18 cellular contexts compared by ENCODE assay signal in genomic region chr5:37045703-37046102, GRCh38.
A peak's percentile ranks its signal among the peaks of the same experiment; 100 is the strongest.
DNase-seq lines count a peak whose midpoint lies in the region; TF ChIP-seq lines count a peak whose summit lies in the region.
"Had no signal": no experiment of that assay in that cellular context is flagged by ENCODE, and none has a peak within 500 bp of the region (broad histone marks: within the 10 kb centered on the region; RNA-seq: fewer than 3 reads in every experiment).

No MANE protein-coding gene starts in this region.

- H3K9me3 ChIP-seq in adrenal gland (replicated peaks in 1 of 3) = no peaks in the 10 kb centered on the region

- no peaks in the 10 kb centered on the region for H3K9me3 Mint-ChIP-seq in nephron progenitor cell
- H3K9me3 Mint-ChIP-seq: CD8-positive, alpha-beta memory T cell had no signal

- H3K4me1 Mint-ChIP-seq in nephron progenitor cell = no peaks in the 10 kb centered on the region
- H3K4me1 Mint-ChIP-seq: CD8-positive, alpha-beta memory T cell had no signal

- DNase-seq in Ammon's horn (ENCODE audit: low spot score) (peak; percentile 39), caudate nucleus (lab: John Stamatoyannopoulos, UW) (peak in 1 of 61 donors; percentile 27), globus pallidus (ENCODE audit: low spot score) (peak; percentile 88), middle frontal gyrus (ENCODE audit: extremely low spot score, low spot score) (peak; percentile 39), nephron progenitor cell (no peak), adrenal gland (no peak), NCI-H1694 treated with DMSO at 0.1 percent for 48 hours (lab: John Stamatoyannopoulos, UW) (no peak), NCI-H2227 treated with DMSO at 0.1 percent for 48 hours (lab: John Stamatoyannopoulos, UW) (no peak)
- DNase-seq: 8988T; AML-193; CD8-positive, alpha-beta memory T cell; KG1; NCI-H1105 treated with DMSO at 0.1 percent for 48 hours; NCI-H2081; NCI-H2171; NCI-H524 treated with DMSO at 0.1 percent for 48 hours; NCI-H82 had no signal

- no peak for TF ChIP-seq POLR2A in adrenal gland (IDR thresholded peaks at IDR 0.05)

- H3K4me3 Mint-ChIP-seq in nephron progenitor cell = no peak overlapping the region
- H3K4me3 Mint-ChIP-seq: CD8-positive, alpha-beta memory T cell had no signal

- H3K27ac ChIP-seq in caudate nucleus (ENCODE audit: low read depth, low read length) = peak overlapping the region; percentile 76
- no peak overlapping the region for H3K27ac ChIP-seq in adrenal gland
- H3K27ac ChIP-seq: C4-2B had no signal

- no peaks in the 10 kb centered on the region for H3K27me3 ChIP-seq in adrenal gland

- no peaks in the 10 kb centered on the region for H3K4me1 ChIP-seq in adrenal gland (replicated peaks in 1 of 2)

- H3K4me3 ChIP-seq in adrenal gland = no peak overlapping the region

- H3K36me3 ChIP-seq in adrenal gland (replicated peaks in 1 of 2) = peaks cover 0 to 34% of the 10 kb centered on the region in 2 donors

- WGBS in adrenal gland, 4 donors = 72 to 93% (median 90%) methylated on average over 2 of the region's 2 CpGs

- H3K36me3 Mint-ChIP-seq in nephron progenitor cell (ENCODE audit: low read depth) = peaks cover 55% of the 10 kb centered on the region

- no peak overlapping the region for H3K27ac Mint-ChIP-seq in nephron progenitor cell

- intact Hi-C loops in adrenal gland (cut with DNase I) = no loop called here

- no peaks in the 10 kb centered on the region for H3K27me3 Mint-ChIP-seq in nephron progenitor cell (ENCODE audit: low read depth, poor library complexity)
- H3K27me3 Mint-ChIP-seq: CD8-positive, alpha-beta memory T cell had no signal

- no peak for TF ChIP-seq CTCF in nephron progenitor cell (IDR thresholded peaks at IDR 0.05)
- TF ChIP-seq CTCF in adrenal gland (IDR thresholded peaks at IDR 0.05) = no peak

Comparison
In these comparisons a context has a peak if more than half of its experiments do, and no peak if none do; other contexts are left out.
1. DNase-seq: peak in Ammon's horn (single experiment), globus pallidus (single experiment) and middle frontal gyrus (single experiment); none in nephron progenitor cell (single experiment), adrenal gland (0 of 7), NCI-H1694 treated with DMSO at 0.1 percent for 48 hours (single experiment) and NCI-H2227 treated with DMSO at 0.1 percent for 48 hours (single experiment).